In genomic region chr20:64062276-64062595, GRCh38 we compare ENCODE assay signal across 8 cellular contexts. TPM values are rescaled to one million over a fixed set of nuclear protein-coding genes. Genes with fewer than 3 reads are reported as not detected.
A peak's percentile ranks its signal among the peaks of the same experiment; 100 is the strongest.
DNase-seq lines count a peak whose midpoint lies in the region; FAIRE-seq and TF ChIP-seq lines count a peak whose summit lies in the region.

No MANE protein-coding gene starts in this region.

- no peaks in the 10 kb centered on the region for H3K9me2 ChIP-seq in MM.1S (replicated peaks; ENCODE audit: insufficient read depth, low read length)

- peak overlapping the region; percentile 27 to 77 (median 62) for H3K27ac Mint-ChIP-seq in nephron

- H3K9ac ChIP-seq in MM.1S (ENCODE audit: low read length) (peak overlapping the region; percentile 77; the same call in 1 of the 2 replicates), duodenal mucosa (ENCODE audit: low read depth in 1 of 2, low read length in 2 of 2) (peak overlapping the region; percentile 32 to 63)

- peaks cover 11% of the 10 kb centered on the region for H3F3A ChIP-seq in MM.1S (ENCODE audit: insufficient read depth, low read length)

- peaks cover 6% of the 10 kb centered on the region for H3K27me3 Mint-ChIP-seq in nephron (ENCODE audit: low read depth)

- H3K79me2 ChIP-seq in MM.1S (ENCODE audit: low read length) = no peaks in the 10 kb centered on the region

- peaks cover 6% of the 10 kb centered on the region for H3K4me1 Mint-ChIP-seq in nephron

- peak overlapping the region; percentile 97 for H2AFZ ChIP-seq in MM.1S (ENCODE audit: low read length)

- peak overlapping the region; percentile 78 to 94 (median 93) for H3K4me3 Mint-ChIP-seq in nephron

- peak overlapping the region; percentile 96 for H3K4me2 ChIP-seq in MM.1S (ENCODE audit: low read depth, low read length)

- no peak for TF ChIP-seq POLR2A in GM12892 (IDR thresholded peaks at IDR 0.05; ENCODE audit: low read depth, low read length)

- no peaks in the 10 kb centered on the region for H3K36me3 Mint-ChIP-seq in nephron (ENCODE audit: low read depth)

- TF ChIP-seq CTCF in AG09309 (IDR thresholded peaks at IDR 0.05; ENCODE audit: control insufficient read depth, insufficient read depth, low read depth, low read length, missing control alignments) = no peak
- TF ChIP-seq CTCF in MM.1S (IDR thresholded peaks at IDR 0.05; ENCODE audit: low read length) = no peak
- TF ChIP-seq CTCF in nephron (IDR thresholded peaks at IDR 0.05; ENCODE audit: unreplicated experiment in 3 of 3) = no peak

- no peak for FAIRE-seq in GM12892 (lab: Jason Lieb, UNC)

- peak overlapping the region; percentile 51 for H3K4me3 ChIP-seq in AG09309 (ENCODE audit: control insufficient read depth, low read depth, low read length)
- peak overlapping the region; percentile 75 for H3K4me3 ChIP-seq in MM.1S (ENCODE audit: low read length)
- peak overlapping the region; percentile 54 to 67 for H3K4me3 ChIP-seq in duodenal mucosa (ENCODE audit: low read depth in 1 of 2, low read length in 2 of 2)

- DNase-seq in AG09309 (ENCODE audit: low read depth) (no peak), MM.1S (no peak), dedifferentiated amniotic fluid mesenchymal stem cell (ENCODE audit: extremely low spot score) (no peak), islet precursor cell (no peak), GM12892 (ENCODE audit: insufficient read length) (no peak)
- DNase-seq in effector CD4-positive, alpha-beta T cell = no peak

- H4K20me1 ChIP-seq in MM.1S (ENCODE audit: insufficient read depth, low read length) = no peaks in the 10 kb centered on the region

- H3K4me1 ChIP-seq in MM.1S (ENCODE audit: low read length) (peaks cover 38% of the 10 kb centered on the region), duodenal mucosa (ENCODE audit: control insufficient read depth in 1 of 2, insufficient read depth in 2 of 2, low read length in 2 of 2) (peaks cover 18 to 36% of the 10 kb centered on the region in 2 donors)

- H3K27ac ChIP-seq in MM.1S (ENCODE audit: low read length) (no peak overlapping the region), duodenal mucosa (ENCODE audit: low read depth, low read length) (no peak overlapping the region)

- H3K9me3 ChIP-seq in MM.1S (replicated peaks; ENCODE audit: insufficient read depth, low read length) (no peaks in the 10 kb centered on the region), duodenal mucosa (ENCODE audit: control insufficient read depth in 1 of 2, low read length in 2 of 2) (no peaks in the 10 kb centered on the region)

- peaks cover 17% of the 10 kb centered on the region for H3K27me3 ChIP-seq in MM.1S (replicated peaks; ENCODE audit: insufficient read depth, low read length)
- peaks cover 1 to 9% of the 10 kb centered on the region in 2 donors for H3K27me3 ChIP-seq in duodenal mucosa (ENCODE audit: control insufficient read depth in 1 of 2, insufficient read depth in 2 of 2, low read length in 2 of 2)

- H3K36me3 ChIP-seq in MM.1S (replicated peaks; ENCODE audit: insufficient read depth, low read length) (no peaks in the 10 kb centered on the region), duodenal mucosa (ENCODE audit: control insufficient read depth in 1 of 2, insufficient read depth in 2 of 2, low read length in 2 of 2) (no peaks in the 10 kb centered on the region)

- H3K9me3 Mint-ChIP-seq in nephron = no peaks in the 10 kb centered on the region

RNA-seq across cellular contexts. Expression of gene TCEA2, which starts 0.8 kb away (rescaled TPM):
- 10.4 TPM for polyA plus RNA-seq in GM12892 (2012; ENCODE audit: missing spikeins)

RNA-seq across cellular contexts. Expression of gene SOX18, which starts 12.8 kb away (rescaled TPM):
- polyA plus RNA-seq in GM12892 (2012; ENCODE audit: missing spikeins) = 0.13 TPM

RNA-seq across cellular contexts. Expression of gene RGS19, which starts 17.1 kb away (rescaled TPM):
- polyA plus RNA-seq in GM12892 (2012; ENCODE audit: missing spikeins) = 14.0 TPM

RNA-seq across cellular contexts. Expression of gene OPRL1, which starts 17.6 kb away (rescaled TPM):
- 0.23 TPM for polyA plus RNA-seq in GM12892 (2012; ENCODE audit: missing spikeins)

RNA-seq across cellular contexts. Expression of gene LKAAEAR1, which starts 22.0 kb away (rescaled TPM):
- polyA plus RNA-seq in GM12892 (2012; ENCODE audit: missing spikeins) = not detected
